ENCODE assay signal across 1 cellular context in the genomic region with DNA sequence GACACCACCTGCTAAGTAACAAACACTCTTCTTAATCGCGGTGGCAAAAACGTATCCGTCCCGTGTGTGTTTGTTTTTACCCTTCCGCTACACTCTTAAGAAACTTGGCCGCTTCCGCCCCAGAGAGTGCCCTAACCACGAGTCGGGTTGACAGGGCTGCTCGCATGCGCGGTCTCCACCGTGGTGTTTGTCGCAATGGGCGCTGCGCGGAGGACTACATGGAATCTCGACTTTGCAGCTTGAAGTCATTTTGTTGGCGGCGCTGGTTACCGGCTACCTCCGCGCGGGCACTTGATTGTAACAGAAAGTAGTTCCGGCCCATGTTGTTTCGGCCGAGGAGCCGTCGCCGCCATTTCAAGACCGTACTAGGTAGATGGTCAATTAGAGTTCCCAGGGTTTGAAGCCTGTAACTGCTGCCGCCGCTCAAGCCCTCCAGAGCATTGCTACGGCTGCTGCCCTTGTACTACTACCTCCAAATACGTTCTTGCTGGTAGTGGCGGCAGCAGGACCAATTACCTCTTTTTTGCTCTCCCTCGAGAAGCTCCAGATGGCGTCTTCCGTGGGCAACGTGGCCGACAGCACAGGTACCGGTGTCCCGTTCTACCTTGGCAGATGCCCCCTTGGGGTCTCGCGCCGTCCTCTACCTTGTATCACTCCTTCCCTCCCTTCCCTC.
A peak's percentile ranks its signal among the peaks of the same experiment; 100 is the strongest.
TF ChIP-seq lines count a peak whose summit lies in the region.

Gene OGT (plus strand): TSS at position 352 of the 673 bp plus-strand sequence. CDS start 196 bp downstream, at position 548.

TF ChIP-seq in HepG2, 621 proteins besides CTCF, POLR2A, EP300 and RAD21 (continued from another document and continues in another):
- TF ChIP-seq TFE3 (CRISPR knock-in tag; IDR thresholded peaks at IDR 0.05) (peak; percentile 29; the same call in 1 of the 2 replicates), GABPB1 (CRISPR knock-in tag; IDR thresholded peaks at IDR 0.05) (peak; percentile 82), RXRB (CRISPR knock-in tag; IDR thresholded peaks at IDR 0.05; ENCODE audit: borderline replicate concordance) (peak; percentile 71), ETV6 (CRISPR knock-in tag; conservative IDR thresholded peaks at IDR 0.05) (no peak), ZNF253 (CRISPR knock-in tag; IDR thresholded peaks at IDR 0.05; ENCODE audit: borderline replicate concordance) (no peak), ZSCAN5A (CRISPR knock-in tag; IDR thresholded peaks at IDR 0.05; ENCODE audit: borderline replicate concordance) (peak; percentile 53; the same call in 1 of the 2 replicates), ZNF292 (CRISPR knock-in tag; IDR thresholded peaks at IDR 0.05; ENCODE audit: borderline replicate concordance, low read depth) (no peak), HHEX (CRISPR knock-in tag; IDR thresholded peaks at IDR 0.05) (no peak), ZFP90 (CRISPR knock-in tag; IDR thresholded peaks at IDR 0.05; ENCODE audit: borderline replicate concordance) (peak; percentile 69; the same call in 1 of the 2 replicates), MAF1 (CRISPR knock-in tag; IDR thresholded peaks at IDR 0.05; ENCODE audit: borderline replicate concordance) (0 out of 2 replicates have a peak, but pooled peaks have one; percentile 65), ZNF496 (CRISPR knock-in tag; IDR thresholded peaks at IDR 0.05; ENCODE audit: insufficient replicate concordance) (no peak), SIX4 (CRISPR knock-in tag; IDR thresholded peaks at IDR 0.05) (peak; percentile 38; the same call in 1 of the 2 replicates), CEBPB (IDR thresholded peaks at IDR 0.05; ENCODE audit: borderline replicate concordance, low read depth, low read length) (peak; percentile 67; the same call in 1 of the 2 replicates), MXD3 (CRISPR knock-in tag; IDR thresholded peaks at IDR 0.05) (no peak; the same call in 1 of the 2 replicates), ZNF816 (CRISPR knock-in tag; IDR thresholded peaks at IDR 0.05; ENCODE audit: borderline replicate concordance) (no peak), ZNF792 (CRISPR knock-in tag; IDR thresholded peaks at IDR 0.05) (no peak), EED (CRISPR knock-in tag; IDR thresholded peaks at IDR 0.05) (no peak), MBNL3 (CRISPR knock-in tag; conservative IDR thresholded peaks at IDR 0.05) (no peak), ZNF318 (CRISPR knock-in tag; IDR thresholded peaks at IDR 0.05) (no peak), ATF1 (CRISPR knock-in tag; IDR thresholded peaks at IDR 0.05) (peak; percentile 59; the same call in 1 of the 2 replicates), ZBTB3 (CRISPR knock-in tag; IDR thresholded peaks at IDR 0.05; ENCODE audit: borderline replicate concordance, low read depth) (no peak), MXI1 (IDR thresholded peaks at IDR 0.05; ENCODE audit: borderline replicate concordance, low read depth, low read length) (peak; percentile 88; the same call in 2 of the 3 replicates), ZSCAN31 (CRISPR knock-in tag; IDR thresholded peaks at IDR 0.05; ENCODE audit: low read depth) (peak; percentile 80)
- TF ChIP-seq, protein P1, sequence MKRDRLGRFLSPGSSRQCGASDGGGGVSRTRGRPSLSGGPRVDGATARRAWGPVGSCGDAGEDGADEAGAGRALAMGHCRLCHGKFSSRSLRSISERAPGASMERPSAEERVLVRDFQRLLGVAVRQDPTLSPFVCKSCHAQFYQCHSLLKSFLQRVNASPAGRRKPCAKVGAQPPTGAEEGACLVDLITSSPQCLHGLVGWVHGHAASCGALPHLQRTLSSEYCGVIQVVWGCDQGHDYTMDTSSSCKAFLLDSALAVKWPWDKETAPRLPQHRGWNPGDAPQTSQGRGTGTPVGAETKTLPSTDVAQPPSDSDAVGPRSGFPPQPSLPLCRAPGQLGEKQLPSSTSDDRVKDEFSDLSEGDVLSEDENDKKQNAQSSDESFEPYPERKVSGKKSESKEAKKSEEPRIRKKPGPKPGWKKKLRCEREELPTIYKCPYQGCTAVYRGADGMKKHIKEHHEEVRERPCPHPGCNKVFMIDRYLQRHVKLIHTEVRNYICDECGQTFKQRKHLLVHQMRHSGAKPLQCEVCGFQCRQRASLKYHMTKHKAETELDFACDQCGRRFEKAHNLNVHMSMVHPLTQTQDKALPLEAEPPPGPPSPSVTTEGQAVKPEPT (CRISPR knock-in tag; IDR thresholded peaks at IDR 0.05; ENCODE audit: low read depth), result peak; percentile 64; the same call in 1 of the 2 replicates
- TF ChIP-seq, protein P2, sequence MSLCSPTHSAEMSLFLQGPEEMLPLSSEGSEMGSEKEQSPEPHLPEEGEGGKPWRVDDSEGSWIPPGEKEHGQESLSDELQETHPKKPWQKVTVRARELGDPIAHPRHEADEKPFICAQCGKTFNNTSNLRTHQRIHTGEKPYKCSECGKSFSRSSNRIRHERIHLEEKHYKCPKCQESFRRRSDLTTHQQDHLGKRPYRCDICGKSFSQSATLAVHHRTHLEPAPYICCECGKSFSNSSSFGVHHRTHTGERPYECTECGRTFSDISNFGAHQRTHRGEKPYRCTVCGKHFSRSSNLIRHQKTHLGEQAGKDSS (CRISPR knock-in tag; IDR thresholded peaks at IDR 0.05; ENCODE audit: borderline replicate concordance, low read depth), result no peak; the same call in 1 of the 2 replicates
- TF ChIP-seq, protein P3, sequence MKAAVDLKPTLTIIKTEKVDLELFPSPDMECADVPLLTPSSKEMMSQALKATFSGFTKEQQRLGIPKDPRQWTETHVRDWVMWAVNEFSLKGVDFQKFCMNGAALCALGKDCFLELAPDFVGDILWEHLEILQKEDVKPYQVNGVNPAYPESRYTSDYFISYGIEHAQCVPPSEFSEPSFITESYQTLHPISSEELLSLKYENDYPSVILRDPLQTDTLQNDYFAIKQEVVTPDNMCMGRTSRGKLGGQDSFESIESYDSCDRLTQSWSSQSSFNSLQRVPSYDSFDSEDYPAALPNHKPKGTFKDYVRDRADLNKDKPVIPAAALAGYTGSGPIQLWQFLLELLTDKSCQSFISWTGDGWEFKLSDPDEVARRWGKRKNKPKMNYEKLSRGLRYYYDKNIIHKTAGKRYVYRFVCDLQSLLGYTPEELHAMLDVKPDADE (CRISPR knock-in tag; IDR thresholded peaks at IDR 0.05), result no peak
- TF ChIP-seq, protein P4, sequence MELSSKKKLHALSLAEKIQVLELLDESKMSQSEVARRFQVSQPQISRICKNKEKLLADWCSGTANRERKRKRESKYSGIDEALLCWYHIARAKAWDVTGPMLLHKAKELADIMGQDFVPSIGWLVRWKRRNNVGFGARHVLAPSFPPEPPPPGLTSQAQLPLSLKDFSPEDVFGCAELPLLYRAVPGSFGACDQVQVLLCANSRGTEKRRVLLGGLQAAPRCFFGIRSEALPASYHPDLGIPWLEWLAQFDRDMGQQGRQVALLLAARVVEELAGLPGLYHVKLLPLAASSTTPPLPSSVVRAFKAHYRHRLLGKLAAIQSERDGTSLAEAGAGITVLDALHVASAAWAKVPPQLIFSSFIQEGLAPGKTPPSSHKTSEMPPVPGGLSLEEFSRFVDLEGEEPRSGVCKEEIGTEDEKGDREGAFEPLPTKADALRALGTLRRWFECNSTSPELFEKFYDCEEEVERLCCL (CRISPR knock-in tag; IDR thresholded peaks at IDR 0.05; ENCODE audit: borderline replicate concordance), result no peak
- TF ChIP-seq, protein P5, sequence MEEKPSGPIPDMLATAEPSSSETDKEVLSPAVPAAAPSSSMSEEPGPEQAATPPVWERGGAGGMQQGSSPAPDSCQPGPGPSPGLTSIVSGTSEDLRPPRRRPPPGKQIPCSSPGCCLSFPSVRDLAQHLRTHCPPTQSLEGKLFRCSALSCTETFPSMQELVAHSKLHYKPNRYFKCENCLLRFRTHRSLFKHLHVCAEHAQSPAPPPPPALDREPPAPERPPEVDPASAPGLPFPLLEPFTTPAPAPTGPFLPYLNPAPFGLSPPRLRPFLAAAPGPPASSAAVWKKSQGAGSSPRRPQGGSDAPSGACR (CRISPR knock-in tag; IDR thresholded peaks at IDR 0.05), result peak; percentile 78
